In genomic region chr22:41915783-41916493, GRCh38 we compare ENCODE assay signal across 1 cellular context.
TF ChIP-seq lines count a peak whose summit lies in the region.

No MANE protein-coding gene starts in this region.

TF ChIP-seq in H1, 55 proteins besides CTCF, POLR2A, EP300 and RAD21:
- TF ChIP-seq CHD7 (IDR thresholded peaks at IDR 0.05; ENCODE audit: insufficient replicate concordance, low read length) (no peak), FOSL1 (IDR thresholded peaks at IDR 0.05; ENCODE audit: insufficient read depth, low read depth, low read length) (no peak), SUZ12 (IDR thresholded peaks at IDR 0.05; ENCODE audit: low read length) (peak; percentile 42), SP4 (IDR thresholded peaks at IDR 0.05; ENCODE audit: low read length) (no peak), EZH2 (IDR thresholded peaks at IDR 0.05; ENCODE audit: low read depth, low read length, severe bottlenecking) (peak; percentile 20), RNF2 (IDR thresholded peaks at IDR 0.05; ENCODE audit: borderline replicate concordance, low read depth, low read length, missing control alignments, poor library complexity, severe bottlenecking) (peak; percentile 74), E2F6 (IDR thresholded peaks at IDR 0.05) (no peak)
